8 cellular contexts compared by ENCODE assay signal in the genomic region with DNA sequence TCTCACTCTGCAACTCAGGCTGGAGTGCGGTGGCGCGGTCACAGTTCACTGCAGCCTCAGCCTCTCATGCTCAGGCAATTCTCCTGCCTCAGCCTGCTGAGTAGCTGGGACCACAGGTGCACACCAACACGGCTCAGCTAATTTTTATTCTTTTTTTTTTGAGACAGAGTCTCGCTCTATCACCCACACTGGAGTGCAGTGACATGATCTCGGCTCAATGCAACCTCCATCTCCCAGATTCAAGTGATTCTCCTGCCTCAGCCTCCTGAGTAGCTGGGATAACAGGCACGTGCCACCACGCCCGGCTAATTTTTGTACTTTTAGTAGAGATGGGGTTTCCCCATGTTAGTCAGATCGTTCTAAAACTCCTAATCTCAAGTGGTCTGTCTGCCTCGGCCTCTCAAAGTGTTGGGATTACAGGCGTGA. TPM values are rescaled to one million over a fixed set of nuclear protein-coding genes. Genes with fewer than 3 reads are reported as not detected.
A peak's percentile ranks its signal among the peaks of the same experiment; 100 is the strongest.
DNase-seq lines count a peak whose midpoint lies in the region; ATAC-seq and TF ChIP-seq lines count a peak whose summit lies in the region.
"Not testable (repeated sequence)": the region's sequence is repeated elsewhere in the genome, so short reads cannot be mapped to it uniquely, and the experiment has no call there.

No MANE protein-coding gene starts in this region.

- not testable (repeated sequence) for H3K27me3 Mint-ChIP-seq in CD8-positive, alpha-beta T cell (ENCODE audit: low read depth); activated naive CD4-positive, alpha-beta T cell treated with anti-CD3 and anti-CD28 coated beads, Interleukin-2, amount 10 ng/mL, durations not matched to agents 7 days and 5 days; naive thymus-derived CD4-positive, alpha-beta T cell

- not testable (repeated sequence) for DNase-seq in CD8-positive, alpha-beta T cell; activated naive CD4-positive, alpha-beta T cell treated with anti-CD3 and anti-CD28 coated beads, Interleukin-2, amount 10 ng/mL, durations not matched to agents 7 days and 5 days; naive thymus-derived CD4-positive, alpha-beta T cell

- intact Hi-C loops in CD8-positive, alpha-beta T cell (cut with DNase I, micrococcal nuclease); naive thymus-derived CD4-positive, alpha-beta T cell (cut with micrococcal nuclease): not testable (repeated sequence)

- not testable (repeated sequence) for H3K27ac ChIP-seq in CD8-positive, alpha-beta T cell (ENCODE audit: low read depth, low read length); naive thymus-derived CD4-positive, alpha-beta T cell (ENCODE audit: low read depth, low read length)

- peaks cover 23% of the 10 kb centered on the region for H3K4me1 Mint-ChIP-seq in CD8-positive, alpha-beta T cell (ENCODE audit: low read depth)
- H3K4me1 Mint-ChIP-seq in activated naive CD4-positive, alpha-beta T cell treated with anti-CD3 and anti-CD28 coated beads, Interleukin-2, amount 10 ng/mL, durations not matched to agents 7 days and 5 days: not testable (repeated sequence)
- peaks cover 0 to 31% (median 17%) of the 10 kb centered on the region in 7 donors for H3K4me1 Mint-ChIP-seq in naive thymus-derived CD4-positive, alpha-beta T cell

- CTCF ChIA-PET in CD8-positive, alpha-beta T cell (lab: Charles Lee): interaction anchor here (0.7 to 1.3 kb wide), 3 partner anchors 13 to 84 kb away, joined by 3 to 4 read pairs (median 4); no protein-coding TSS in a partner anchor
- CTCF ChIA-PET in activated naive CD4-positive, alpha-beta T cell treated with anti-CD3 and anti-CD28 coated beads, Interleukin-2, amount 10 ng/mL, durations not matched to agents 7 days and 5 days (lab: Charles Lee): not testable (repeated sequence)
- CTCF ChIA-PET in naive thymus-derived CD4-positive, alpha-beta T cell (lab: Charles Lee): interaction anchor here (0.8 to 1.1 kb wide), 2 partner anchors 16 to 166 kb away, joined by 4 read pairs; no protein-coding TSS in a partner anchor

- peaks cover 35% of the 10 kb centered on the region for H3K36me3 Mint-ChIP-seq in CD8-positive, alpha-beta T cell
- H3K36me3 Mint-ChIP-seq in activated naive CD4-positive, alpha-beta T cell treated with anti-CD3 and anti-CD28 coated beads, Interleukin-2, amount 10 ng/mL, durations not matched to agents 7 days and 5 days: peaks cover 37% of the 10 kb centered on the region
- H3K36me3 Mint-ChIP-seq in naive thymus-derived CD4-positive, alpha-beta T cell: peaks cover 5 to 29% (median 27%) of the 10 kb centered on the region in 5 donors

- POLR2A ChIA-PET in CD8-positive, alpha-beta T cell (lab: Charles Lee): not testable (repeated sequence)
- POLR2A ChIA-PET in naive thymus-derived CD4-positive, alpha-beta T cell (lab: Charles Lee): interaction anchor here (1.9 kb wide), 1 partner anchor 19 kb away, joined by 8 read pairs; the partner anchor contains the start of gene ABHD3

- H3K4me3 Mint-ChIP-seq in CD8-positive, alpha-beta T cell; activated naive CD4-positive, alpha-beta T cell treated with anti-CD3 and anti-CD28 coated beads, Interleukin-2, amount 10 ng/mL, durations not matched to agents 7 days and 5 days; naive thymus-derived CD4-positive, alpha-beta T cell: not testable (repeated sequence)

- H3K9me3 ChIP-seq in CD8-positive, alpha-beta T cell (ENCODE audit: low read length); naive thymus-derived CD4-positive, alpha-beta T cell (ENCODE audit: control insufficient read depth in 2 of 3, low read length in 3 of 3): not testable (repeated sequence)

- not testable (repeated sequence) for H3K9me3 Mint-ChIP-seq in CD8-positive, alpha-beta T cell; activated naive CD4-positive, alpha-beta T cell treated with anti-CD3 and anti-CD28 coated beads, Interleukin-2, amount 10 ng/mL, durations not matched to agents 7 days and 5 days
- H3K9me3 Mint-ChIP-seq in naive thymus-derived CD4-positive, alpha-beta T cell: peaks cover 0 to 20% (median 9%) of the 10 kb centered on the region in 11 donors

- TF ChIP-seq CTCF in CD8-positive, alpha-beta T cell (IDR thresholded peaks at IDR 0.05): not testable (repeated sequence)

- not testable (repeated sequence) for H3K36me3 ChIP-seq in CD8-positive, alpha-beta T cell (ENCODE audit: insufficient read depth, low read length); naive thymus-derived CD4-positive, alpha-beta T cell (ENCODE audit: control insufficient read depth in 2 of 3, insufficient read depth in 3 of 3, low read length in 3 of 3)

- H3K27me3 ChIP-seq in CD8-positive, alpha-beta T cell (ENCODE audit: insufficient read depth, low read length); naive thymus-derived CD4-positive, alpha-beta T cell (ENCODE audit: control insufficient read depth in 2 of 2, insufficient read depth in 2 of 2, low read length in 2 of 2): not testable (repeated sequence)

- not testable (repeated sequence) for ATAC-seq in CD8-positive, alpha-beta T cell
- ATAC-seq in GM18861 (IDR thresholded peaks at IDR 0.05; ENCODE audit: unreplicated experiment) (peak; percentile 74), GM19467 (IDR thresholded peaks at IDR 0.05; ENCODE audit: unreplicated experiment) (peak; percentile 66), HG02623 (IDR thresholded peaks at IDR 0.05; ENCODE audit: unreplicated experiment) (peak; percentile 72), HG03097 (IDR thresholded peaks at IDR 0.05; ENCODE audit: low FRiP score, unreplicated experiment) (peak; percentile 68), HG03571 (IDR thresholded peaks at IDR 0.05; ENCODE audit: unreplicated experiment) (peak; percentile 80)
- peak; percentile 24 for ATAC-seq in naive thymus-derived CD4-positive, alpha-beta T cell

- H3K4me3 ChIP-seq in CD8-positive, alpha-beta T cell (ENCODE audit: low read depth, low read length); naive thymus-derived CD4-positive, alpha-beta T cell (ENCODE audit: low read length): not testable (repeated sequence)

- not testable (repeated sequence) for H3K4me1 ChIP-seq in CD8-positive, alpha-beta T cell (ENCODE audit: insufficient read depth, low read length); naive thymus-derived CD4-positive, alpha-beta T cell (ENCODE audit: control insufficient read depth in 2 of 2, insufficient read depth in 2 of 2, low read length in 2 of 2)

- peak overlapping the region; percentile 81 for H3K27ac Mint-ChIP-seq in CD8-positive, alpha-beta T cell
- peak overlapping the region; percentile 67 for H3K27ac Mint-ChIP-seq in activated naive CD4-positive, alpha-beta T cell treated with anti-CD3 and anti-CD28 coated beads, Interleukin-2, amount 10 ng/mL, durations not matched to agents 7 days and 5 days
- H3K27ac Mint-ChIP-seq in naive thymus-derived CD4-positive, alpha-beta T cell: peak overlapping the region in 7 of 9 donors; percentile 52 to 82 (median 62)

RNA-seq across cellular contexts. Expression of gene ABHD3, which starts 19.0 kb away (rescaled TPM):
- total RNA-seq in CD8-positive, alpha-beta T cell: 10 to 100 TPM; 28.9 to 34.3 TPM
- 10 to 100 TPM; 26.9 to 53.1 (median 43.6) TPM for total RNA-seq in naive thymus-derived CD4-positive, alpha-beta T cell
- polyA plus RNA-seq in naive thymus-derived CD4-positive, alpha-beta T cell: 10 to 100 TPM; 21.9 to 22.8 TPM

RNA-seq across cellular contexts. Expression of gene MIB1, which starts 55.0 kb away (rescaled TPM):
- 1 to 10 TPM; 8.7 to 8.9 TPM for total RNA-seq in CD8-positive, alpha-beta T cell
- 10 to 100 TPM; 16.0 to 35.2 (median 19.8) TPM for total RNA-seq in naive thymus-derived CD4-positive, alpha-beta T cell
- polyA plus RNA-seq in naive thymus-derived CD4-positive, alpha-beta T cell: 1 to 10 TPM; 3.9 to 4.2 TPM
